ENCODE assay signal across 1 cellular context in the genomic region with DNA sequence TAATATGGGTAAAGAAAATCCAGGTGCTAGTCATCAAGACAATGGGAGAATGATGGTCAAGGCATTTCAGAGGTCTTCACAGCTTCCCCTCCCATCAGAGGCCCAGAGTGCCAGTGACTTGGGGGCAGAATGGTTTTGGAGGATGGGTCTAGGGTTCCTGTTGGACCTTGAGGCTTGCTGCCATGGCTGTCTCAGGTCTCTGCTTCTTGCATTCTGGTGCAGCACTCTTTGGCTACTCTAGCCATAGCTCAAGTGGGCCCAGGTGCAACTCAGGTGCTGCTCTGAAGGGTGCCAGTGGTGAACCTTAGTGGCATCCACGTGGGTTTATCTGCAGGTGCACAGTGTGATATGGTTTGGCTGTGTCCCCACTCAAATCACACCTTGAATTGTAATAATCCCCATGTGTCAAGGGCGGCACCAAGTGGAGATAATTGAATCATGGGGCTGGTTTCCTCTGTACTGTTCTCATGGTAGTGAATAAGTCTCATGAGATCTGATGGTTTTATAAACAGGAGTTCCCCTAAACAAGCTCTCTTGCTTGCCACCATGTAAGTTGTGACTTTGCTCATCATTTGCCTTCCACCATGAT.
TF ChIP-seq lines count a peak whose summit lies in the region.

No MANE protein-coding gene starts in this region.

TF ChIP-seq in GM23338, 12 proteins besides CTCF, POLR2A, EP300 and RAD21 (continued from another document):
- TF ChIP-seq, protein P1, sequence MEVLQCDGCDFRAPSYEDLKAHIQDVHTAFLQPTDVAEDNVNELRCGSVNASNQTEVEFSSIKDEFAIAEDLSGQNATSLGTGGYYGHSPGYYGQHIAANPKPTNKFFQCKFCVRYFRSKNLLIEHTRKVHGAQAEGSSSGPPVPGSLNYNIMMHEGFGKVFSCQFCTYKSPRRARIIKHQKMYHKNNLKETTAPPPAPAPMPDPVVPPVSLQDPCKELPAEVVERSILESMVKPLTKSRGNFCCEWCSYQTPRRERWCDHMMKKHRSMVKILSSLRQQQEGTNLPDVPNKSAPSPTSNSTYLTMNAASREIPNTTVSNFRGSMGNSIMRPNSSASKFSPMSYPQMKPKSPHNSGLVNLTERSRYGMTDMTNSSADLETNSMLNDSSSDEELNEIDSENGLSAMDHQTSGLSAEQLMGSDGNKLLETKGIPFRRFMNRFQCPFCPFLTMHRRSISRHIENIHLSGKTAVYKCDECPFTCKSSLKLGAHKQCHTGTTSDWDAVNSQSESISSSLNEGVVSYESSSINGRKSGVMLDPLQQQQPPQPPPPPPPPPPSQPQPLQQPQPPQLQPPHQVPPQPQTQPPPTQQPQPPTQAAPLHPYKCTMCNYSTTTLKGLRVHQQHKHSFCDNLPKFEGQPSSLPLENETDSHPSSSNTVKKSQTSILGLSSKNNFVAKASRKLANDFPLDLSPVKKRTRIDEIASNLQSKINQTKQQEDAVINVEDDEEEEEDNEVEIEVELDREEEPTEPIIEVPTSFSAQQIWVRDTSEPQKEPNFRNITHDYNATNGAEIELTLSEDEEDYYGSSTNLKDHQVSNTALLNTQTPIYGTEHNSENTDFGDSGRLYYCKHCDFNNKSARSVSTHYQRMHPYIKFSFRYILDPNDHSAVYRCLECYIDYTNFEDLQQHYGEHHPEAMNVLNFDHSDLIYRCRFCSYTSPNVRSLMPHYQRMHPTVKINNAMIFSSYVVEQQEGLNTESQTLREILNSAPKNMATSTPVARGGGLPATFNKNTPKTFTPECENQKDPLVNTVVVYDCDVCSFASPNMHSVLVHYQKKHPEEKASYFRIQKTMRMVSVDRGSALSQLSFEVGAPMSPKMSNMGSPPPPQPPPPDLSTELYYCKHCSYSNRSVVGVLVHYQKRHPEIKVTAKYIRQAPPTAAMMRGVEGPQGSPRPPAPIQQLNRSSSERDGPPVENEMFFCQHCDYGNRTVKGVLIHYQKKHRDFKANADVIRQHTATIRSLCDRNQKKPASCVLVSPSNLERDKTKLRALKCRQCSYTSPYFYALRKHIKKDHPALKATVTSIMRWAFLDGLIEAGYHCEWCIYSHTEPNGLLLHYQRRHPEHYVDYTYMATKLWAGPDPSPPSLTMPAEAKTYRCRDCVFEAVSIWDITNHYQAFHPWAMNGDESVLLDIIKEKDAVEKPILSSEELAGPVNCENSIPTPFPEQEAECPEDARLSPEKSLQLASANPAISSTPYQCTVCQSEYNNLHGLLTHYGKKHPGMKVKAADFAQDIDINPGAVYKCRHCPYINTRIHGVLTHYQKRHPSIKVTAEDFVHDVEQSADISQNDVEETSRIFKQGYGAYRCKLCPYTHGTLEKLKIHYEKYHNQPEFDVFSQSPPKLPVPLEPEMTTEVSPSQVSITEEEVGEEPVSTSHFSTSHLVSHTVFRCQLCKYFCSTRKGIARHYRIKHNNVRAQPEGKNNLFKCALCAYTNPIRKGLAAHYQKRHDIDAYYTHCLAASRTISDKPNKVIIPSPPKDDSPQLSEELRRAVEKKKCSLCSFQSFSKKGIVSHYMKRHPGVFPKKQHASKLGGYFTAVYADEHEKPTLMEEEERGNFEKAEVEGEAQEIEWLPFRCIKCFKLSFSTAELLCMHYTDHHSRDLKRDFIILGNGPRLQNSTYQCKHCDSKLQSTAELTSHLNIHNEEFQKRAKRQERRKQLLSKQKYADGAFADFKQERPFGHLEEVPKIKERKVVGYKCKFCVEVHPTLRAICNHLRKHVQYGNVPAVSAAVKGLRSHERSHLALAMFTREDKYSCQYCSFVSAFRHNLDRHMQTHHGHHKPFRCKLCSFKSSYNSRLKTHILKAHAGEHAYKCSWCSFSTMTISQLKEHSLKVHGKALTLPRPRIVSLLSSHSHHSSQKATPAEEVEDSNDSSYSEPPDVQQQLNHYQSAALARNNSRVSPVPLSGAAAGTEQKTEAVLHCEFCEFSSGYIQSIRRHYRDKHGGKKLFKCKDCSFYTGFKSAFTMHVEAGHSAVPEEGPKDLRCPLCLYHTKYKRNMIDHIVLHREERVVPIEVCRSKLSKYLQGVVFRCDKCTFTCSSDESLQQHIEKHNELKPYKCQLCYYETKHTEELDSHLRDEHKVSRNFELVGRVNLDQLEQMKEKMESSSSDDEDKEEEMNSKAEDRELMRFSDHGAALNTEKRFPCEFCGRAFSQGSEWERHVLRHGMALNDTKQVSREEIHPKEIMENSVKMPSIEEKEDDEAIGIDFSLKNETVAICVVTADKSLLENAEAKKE (CRISPR knock-in tag; IDR thresholded peaks at IDR 0.05), result no peak
- TF ChIP-seq CREB1 (CRISPR knock-in tag; IDR thresholded peaks at IDR 0.05; ENCODE audit: low read depth), result no peak
- TF ChIP-seq NANOG (IDR thresholded peaks at IDR 0.05; ENCODE audit: borderline replicate concordance), result no peak
- no peak for TF ChIP-seq JUNB (IDR thresholded peaks at IDR 0.05; ENCODE audit: unreplicated experiment)
- TF ChIP-seq ZNF114 (CRISPR knock-in tag; IDR thresholded peaks at IDR 0.05), result no peak
TF ChIP-seq in GM23338: peak in this region for 0.
